In genomic region chr18:74480149-74480651, GRCh38 we compare ENCODE assay signal across 1 cellular context.
A peak's percentile ranks its signal among the peaks of the same experiment; 100 is the strongest.
TF ChIP-seq lines count a peak whose summit lies in the region.

No MANE protein-coding gene starts in this region.

TF ChIP-seq in K562, 482 proteins besides CTCF, POLR2A, EP300 and RAD21 (continued from another document and continues in another):
- TF ChIP-seq GATAD2B (IDR thresholded peaks at IDR 0.05; ENCODE audit: borderline replicate concordance) (no peak), CHD2 (IDR thresholded peaks at IDR 0.05; ENCODE audit: low read depth, low read length) (no peak; the same call in none of the 2 replicates), ZNF23 (CRISPR knock-in tag; IDR thresholded peaks at IDR 0.05) (no peak), RBM15 (IDR thresholded peaks at IDR 0.05; ENCODE audit: insufficient read depth, low read length) (no peak), PRMT5 (CRISPR knock-in tag; IDR thresholded peaks at IDR 0.05) (no peak), TSC22D4 (tag; IDR thresholded peaks at IDR 0.05) (no peak), PHTF2 (CRISPR knock-in tag; IDR thresholded peaks at IDR 0.05) (no peak), PHF20 (IDR thresholded peaks at IDR 0.05; ENCODE audit: partially characterized antibody) (no peak), HMG20B (CRISPR knock-in tag; IDR thresholded peaks at IDR 0.05) (no peak), ARID3A (IDR thresholded peaks at IDR 0.05; ENCODE audit: borderline replicate concordance, low read depth, low read length) (no peak), FOXJ2 (tag; IDR thresholded peaks at IDR 0.05) (no peak), THRB (CRISPR knock-in tag; conservative IDR thresholded peaks at IDR 0.05) (no peak), MYBL2 (IDR thresholded peaks at IDR 0.05; ENCODE audit: low read depth) (no peak), MYBL2 (CRISPR knock-in tag; IDR thresholded peaks at IDR 0.05; ENCODE audit: borderline replicate concordance) (no peak), ZNF324 (CRISPR knock-in tag; IDR thresholded peaks at IDR 0.05) (no peak), TGIF2 (CRISPR knock-in tag; IDR thresholded peaks at IDR 0.05) (no peak), SOX6 (IDR thresholded peaks at IDR 0.05) (peak; percentile 83), CBFA2T2 (conservative IDR thresholded peaks at IDR 0.05) (peak; percentile 75), ATF1 (CRISPR knock-in tag; IDR thresholded peaks at IDR 0.05) (no peak), ATF1 (tag; IDR thresholded peaks at IDR 0.05) (peak; percentile 38; the same call in 1 of the 2 replicates), SIRT6 (IDR thresholded peaks at IDR 0.05; ENCODE audit: low read depth, low read length) (no peak), TAF1 (IDR thresholded peaks at IDR 0.05; ENCODE audit: control insufficient read depth, extremely low read depth, insufficient read depth, low read length, severe bottlenecking) (no peak), FOXJ3 (CRISPR knock-in tag; IDR thresholded peaks at IDR 0.05) (no peak), BACH1 (tag; IDR thresholded peaks at IDR 0.05) (peak; percentile 71), SRF (CRISPR knock-in tag; IDR thresholded peaks at IDR 0.05) (peak in 1 of 2 experiments; percentile 62; a peak in 1 of 4 replicates), GTF2E2 (tag; IDR thresholded peaks at IDR 0.05) (no peak; the same call in 1 of the 2 replicates), ETV6 (IDR thresholded peaks at IDR 0.05; ENCODE audit: borderline replicate concordance in 1 of 2, low read depth in 2 of 2, low read length in 1 of 2) (no peak), ETV6 (CRISPR knock-in tag; IDR thresholded peaks at IDR 0.05; ENCODE audit: borderline replicate concordance) (no peak), ZBTB5 (IDR thresholded peaks at IDR 0.05) (no peak), PHB (CRISPR knock-in tag; IDR thresholded peaks at IDR 0.05) (no peak), ZNF444 (CRISPR knock-in tag; IDR thresholded peaks at IDR 0.05) (no peak), RFX7 (CRISPR knock-in tag; IDR thresholded peaks at IDR 0.05) (no peak), C11orf30 (IDR thresholded peaks at IDR 0.05; ENCODE audit: low read depth) (no peak; the same call in 1 of the 2 replicates), KAT2B (IDR thresholded peaks at IDR 0.05; ENCODE audit: low read depth, low read length) (no peak), FOXA3 (CRISPR knock-in tag; conservative IDR thresholded peaks at IDR 0.05 in 1 of 2, IDR thresholded peaks at IDR 0.05 in 1 of 2) (peak in 1 of 2 experiments; percentile 50; a peak in 2 of 4 replicates), FOXM1 (IDR thresholded peaks at IDR 0.05; ENCODE audit: low read depth) (peak; percentile 27; the same call in 1 of the 2 replicates), FOXM1 (CRISPR knock-in tag; IDR thresholded peaks at IDR 0.05; ENCODE audit: low read depth) (no peak), HCFC1 (IDR thresholded peaks at IDR 0.05; ENCODE audit: low read depth, low read length) (no peak), PTRF (tag; IDR thresholded peaks at IDR 0.05) (no peak), SMARCA4 (IDR thresholded peaks at IDR 0.05) (peak; percentile 87)
- TF ChIP-seq, protein P1, sequence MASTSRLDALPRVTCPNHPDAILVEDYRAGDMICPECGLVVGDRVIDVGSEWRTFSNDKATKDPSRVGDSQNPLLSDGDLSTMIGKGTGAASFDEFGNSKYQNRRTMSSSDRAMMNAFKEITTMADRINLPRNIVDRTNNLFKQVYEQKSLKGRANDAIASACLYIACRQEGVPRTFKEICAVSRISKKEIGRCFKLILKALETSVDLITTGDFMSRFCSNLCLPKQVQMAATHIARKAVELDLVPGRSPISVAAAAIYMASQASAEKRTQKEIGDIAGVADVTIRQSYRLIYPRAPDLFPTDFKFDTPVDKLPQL (IDR thresholded peaks at IDR 0.05; ENCODE audit: extremely low read depth, insufficient read length) = no peak
- TF ChIP-seq, protein P2, sequence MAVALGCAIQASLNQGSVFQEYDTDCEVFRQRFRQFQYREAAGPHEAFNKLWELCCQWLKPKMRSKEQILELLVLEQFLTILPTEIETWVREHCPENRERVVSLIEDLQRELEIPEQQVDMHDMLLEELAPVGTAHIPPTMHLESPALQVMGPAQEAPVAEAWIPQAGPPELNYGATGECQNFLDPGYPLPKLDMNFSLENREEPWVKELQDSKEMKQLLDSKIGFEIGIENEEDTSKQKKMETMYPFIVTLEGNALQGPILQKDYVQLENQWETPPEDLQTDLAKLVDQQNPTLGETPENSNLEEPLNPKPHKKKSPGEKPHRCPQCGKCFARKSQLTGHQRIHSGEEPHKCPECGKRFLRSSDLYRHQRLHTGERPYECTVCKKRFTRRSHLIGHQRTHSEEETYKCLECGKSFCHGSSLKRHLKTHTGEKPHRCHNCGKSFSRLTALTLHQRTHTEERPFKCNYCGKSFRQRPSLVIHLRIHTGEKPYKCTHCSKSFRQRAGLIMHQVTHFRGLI (CRISPR knock-in tag; IDR thresholded peaks at IDR 0.05) = no peak
- TF ChIP-seq, protein P3, sequence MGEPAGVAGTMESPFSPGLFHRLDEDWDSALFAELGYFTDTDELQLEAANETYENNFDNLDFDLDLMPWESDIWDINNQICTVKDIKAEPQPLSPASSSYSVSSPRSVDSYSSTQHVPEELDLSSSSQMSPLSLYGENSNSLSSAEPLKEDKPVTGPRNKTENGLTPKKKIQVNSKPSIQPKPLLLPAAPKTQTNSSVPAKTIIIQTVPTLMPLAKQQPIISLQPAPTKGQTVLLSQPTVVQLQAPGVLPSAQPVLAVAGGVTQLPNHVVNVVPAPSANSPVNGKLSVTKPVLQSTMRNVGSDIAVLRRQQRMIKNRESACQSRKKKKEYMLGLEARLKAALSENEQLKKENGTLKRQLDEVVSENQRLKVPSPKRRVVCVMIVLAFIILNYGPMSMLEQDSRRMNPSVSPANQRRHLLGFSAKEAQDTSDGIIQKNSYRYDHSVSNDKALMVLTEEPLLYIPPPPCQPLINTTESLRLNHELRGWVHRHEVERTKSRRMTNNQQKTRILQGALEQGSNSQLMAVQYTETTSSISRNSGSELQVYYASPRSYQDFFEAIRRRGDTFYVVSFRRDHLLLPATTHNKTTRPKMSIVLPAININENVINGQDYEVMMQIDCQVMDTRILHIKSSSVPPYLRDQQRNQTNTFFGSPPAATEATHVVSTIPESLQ (CRISPR knock-in tag; IDR thresholded peaks at IDR 0.05) = no peak
- TF ChIP-seq, protein P4, sequence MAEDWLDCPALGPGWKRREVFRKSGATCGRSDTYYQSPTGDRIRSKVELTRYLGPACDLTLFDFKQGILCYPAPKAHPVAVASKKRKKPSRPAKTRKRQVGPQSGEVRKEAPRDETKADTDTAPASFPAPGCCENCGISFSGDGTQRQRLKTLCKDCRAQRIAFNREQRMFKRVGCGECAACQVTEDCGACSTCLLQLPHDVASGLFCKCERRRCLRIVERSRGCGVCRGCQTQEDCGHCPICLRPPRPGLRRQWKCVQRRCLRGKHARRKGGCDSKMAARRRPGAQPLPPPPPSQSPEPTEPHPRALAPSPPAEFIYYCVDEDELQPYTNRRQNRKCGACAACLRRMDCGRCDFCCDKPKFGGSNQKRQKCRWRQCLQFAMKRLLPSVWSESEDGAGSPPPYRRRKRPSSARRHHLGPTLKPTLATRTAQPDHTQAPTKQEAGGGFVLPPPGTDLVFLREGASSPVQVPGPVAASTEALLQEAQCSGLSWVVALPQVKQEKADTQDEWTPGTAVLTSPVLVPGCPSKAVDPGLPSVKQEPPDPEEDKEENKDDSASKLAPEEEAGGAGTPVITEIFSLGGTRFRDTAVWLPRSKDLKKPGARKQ (CRISPR knock-in tag; IDR thresholded peaks at IDR 0.05) = no peak
- TF ChIP-seq, protein P5, sequence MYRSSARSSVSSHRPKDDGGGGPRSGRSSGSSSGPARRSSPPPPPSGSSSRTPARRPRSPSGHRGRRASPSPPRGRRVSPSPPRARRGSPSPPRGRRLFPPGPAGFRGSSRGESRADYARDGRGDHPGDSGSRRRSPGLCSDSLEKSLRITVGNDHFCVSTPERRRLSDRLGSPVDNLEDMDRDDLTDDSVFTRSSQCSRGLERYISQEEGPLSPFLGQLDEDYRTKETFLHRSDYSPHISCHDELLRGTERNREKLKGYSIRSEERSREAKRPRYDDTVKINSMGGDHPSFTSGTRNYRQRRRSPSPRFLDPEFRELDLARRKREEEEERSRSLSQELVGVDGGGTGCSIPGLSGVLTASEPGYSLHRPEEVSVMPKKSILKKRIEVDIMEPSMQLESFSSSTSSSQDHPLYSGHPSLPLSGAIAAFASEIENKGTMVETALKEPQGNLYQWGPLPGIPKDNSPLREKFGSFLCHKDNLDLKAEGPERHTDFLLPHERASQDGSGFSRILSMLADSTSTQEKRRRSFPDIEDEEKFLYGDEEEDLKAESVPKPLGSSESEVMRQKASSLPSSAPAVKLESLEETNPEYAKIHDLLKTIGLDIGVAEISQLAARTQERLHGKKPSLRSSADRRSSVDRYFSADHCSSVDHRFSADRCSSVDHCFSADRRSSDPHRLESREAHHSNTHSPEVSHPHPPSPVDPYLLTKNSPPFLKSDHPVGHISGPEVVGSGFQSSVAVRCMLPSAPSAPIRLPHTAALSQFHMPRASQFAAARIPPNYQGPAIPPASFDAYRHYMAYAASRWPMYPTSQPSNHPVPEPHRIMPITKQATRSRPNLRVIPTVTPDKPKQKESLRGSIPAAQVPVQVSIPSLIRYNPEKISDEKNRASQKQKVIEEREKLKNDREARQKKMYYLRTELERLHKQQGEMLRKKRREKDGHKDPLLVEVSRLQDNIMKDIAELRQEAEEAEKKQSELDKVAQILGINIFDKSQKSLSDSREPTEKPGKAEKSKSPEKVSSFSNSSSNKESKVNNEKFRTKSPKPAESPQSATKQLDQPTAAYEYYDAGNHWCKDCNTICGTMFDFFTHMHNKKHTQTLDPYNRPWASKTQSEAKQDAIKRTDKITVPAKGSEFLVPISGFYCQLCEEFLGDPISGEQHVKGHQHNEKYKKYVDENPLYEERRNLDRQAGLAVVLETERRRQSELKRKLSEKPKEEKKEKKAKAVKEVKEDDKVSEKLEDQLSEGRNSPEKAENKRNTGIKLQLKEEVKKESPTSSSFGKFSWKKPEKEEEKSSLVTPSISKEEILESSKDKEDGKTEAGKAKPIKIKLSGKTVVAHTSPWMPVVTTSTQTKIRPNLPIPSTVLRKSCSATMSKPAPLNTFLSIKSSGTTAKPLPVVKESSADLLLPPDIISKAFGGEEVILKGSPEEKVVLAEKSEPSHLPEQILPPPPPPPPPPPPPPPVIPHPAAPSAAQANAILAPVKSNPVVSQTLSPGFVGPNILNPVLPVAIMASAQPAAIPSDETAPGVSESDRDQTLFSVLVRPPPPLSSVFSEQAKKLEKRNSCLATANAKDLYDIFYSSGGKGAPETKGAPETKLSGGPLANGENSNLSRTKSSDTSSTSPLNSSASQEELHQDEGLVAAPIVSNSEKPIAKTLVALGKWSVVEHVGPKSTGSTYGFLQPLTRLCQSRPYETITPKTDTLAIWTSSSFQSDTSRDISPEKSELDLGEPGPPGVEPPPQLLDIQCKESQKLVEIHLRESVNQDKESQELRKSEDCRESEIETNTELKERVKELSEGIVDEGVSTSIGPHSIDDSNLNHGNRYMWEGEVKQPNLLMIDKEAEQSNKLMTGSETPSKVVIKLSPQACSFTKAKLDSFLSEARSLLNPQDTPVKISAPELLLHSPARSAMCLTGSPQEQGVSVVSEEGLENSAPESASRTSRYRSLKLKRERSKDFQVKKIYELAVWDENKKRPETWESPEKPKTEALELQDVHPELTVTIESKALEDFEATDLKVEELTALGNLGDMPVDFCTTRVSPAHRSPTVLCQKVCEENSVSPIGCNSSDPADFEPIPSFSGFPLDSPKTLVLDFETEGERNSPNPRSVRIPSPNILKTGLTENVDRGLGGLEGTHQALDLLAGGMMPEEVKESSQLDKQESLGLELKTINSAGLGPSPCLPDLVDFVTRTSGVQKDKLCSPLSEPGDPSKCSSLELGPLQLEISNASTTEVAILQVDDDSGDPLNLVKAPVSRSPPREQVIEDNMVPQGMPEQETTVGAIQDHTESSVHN (IDR thresholded peaks at IDR 0.05; ENCODE audit: borderline replicate concordance in 1 of 2, low read depth in 1 of 2) = 0 out of 4 replicates have a peak, but pooled peaks of 1 of the 2 experiments have one; percentile 37
- TF ChIP-seq, protein P6, sequence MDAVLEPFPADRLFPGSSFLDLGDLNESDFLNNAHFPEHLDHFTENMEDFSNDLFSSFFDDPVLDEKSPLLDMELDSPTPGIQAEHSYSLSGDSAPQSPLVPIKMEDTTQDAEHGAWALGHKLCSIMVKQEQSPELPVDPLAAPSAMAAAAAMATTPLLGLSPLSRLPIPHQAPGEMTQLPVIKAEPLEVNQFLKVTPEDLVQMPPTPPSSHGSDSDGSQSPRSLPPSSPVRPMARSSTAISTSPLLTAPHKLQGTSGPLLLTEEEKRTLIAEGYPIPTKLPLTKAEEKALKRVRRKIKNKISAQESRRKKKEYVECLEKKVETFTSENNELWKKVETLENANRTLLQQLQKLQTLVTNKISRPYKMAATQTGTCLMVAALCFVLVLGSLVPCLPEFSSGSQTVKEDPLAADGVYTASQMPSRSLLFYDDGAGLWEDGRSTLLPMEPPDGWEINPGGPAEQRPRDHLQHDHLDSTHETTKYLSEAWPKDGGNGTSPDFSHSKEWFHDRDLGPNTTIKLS (IDR thresholded peaks at IDR 0.05; ENCODE audit: borderline replicate concordance, low read depth) = no peak
